In genomic region chr6:128371113-128371512, GRCh38 we compare ENCODE assay signal across 17 cellular contexts.
DNase-seq lines count a peak whose midpoint lies in the region; ATAC-seq and TF ChIP-seq lines count a peak whose summit lies in the region.
"Had no signal": no experiment of that assay in that cellular context is flagged by ENCODE, and none has a peak within 500 bp of the region (broad histone marks: within the 10 kb centered on the region; RNA-seq: fewer than 3 reads in every experiment).

No MANE protein-coding gene starts in this region.

- TF ChIP-seq POLR2A in heart left ventricle (IDR thresholded peaks at IDR 0.05): no peak
- no peak for TF ChIP-seq POLR2A in suprapubic skin (IDR thresholded peaks at IDR 0.05)

- WGBS in heart left ventricle, 4 donors: 90 to 95% (median 92%) methylated on average over 5 of the region's 5 CpGs
- WGBS in suprapubic skin: 89% methylated on average over 5 of the region's 5 CpGs

- no peaks in the 10 kb centered on the region for H3K36me3 ChIP-seq in left ventricle myocardium inferior
- H3K36me3 ChIP-seq in heart left ventricle: no peaks in the 10 kb centered on the region
- H3K36me3 ChIP-seq in osteoblast (ENCODE audit: insufficient read depth, low read length): no peaks in the 10 kb centered on the region
- no peaks in the 10 kb centered on the region for H3K36me3 ChIP-seq in naive thymus-derived CD4-positive, alpha-beta T cell (ENCODE audit: control insufficient read depth in 2 of 3, insufficient read depth in 3 of 3, low read length in 3 of 3)
- no peaks in the 10 kb centered on the region for H3K36me3 ChIP-seq in suprapubic skin
- H3K36me3 ChIP-seq: HAP-1 had no signal

- POLR2A ChIA-PET in naive thymus-derived CD4-positive, alpha-beta T cell (lab: Charles Lee): no interaction called here

- H3K36me3 Mint-ChIP-seq in HFFc6 (ENCODE audit: low read depth): peaks cover 26% of the 10 kb centered on the region
- peaks cover 0 to 13% (median 4%) of the 10 kb centered on the region in 5 donors for H3K36me3 Mint-ChIP-seq in naive thymus-derived CD4-positive, alpha-beta T cell
- H3K36me3 Mint-ChIP-seq: CD4-positive, alpha-beta memory T cell had no signal

- peaks cover 55% of the 10 kb centered on the region for H3K79me2 ChIP-seq in osteoblast (ENCODE audit: insufficient read depth, low read length)

- H3K27ac Mint-ChIP-seq in HFFc6: peak overlapping the region; percentile 45
- no peak overlapping the region for H3K27ac Mint-ChIP-seq in naive thymus-derived CD4-positive, alpha-beta T cell
- H3K27ac Mint-ChIP-seq: CD4-positive, alpha-beta memory T cell had no signal

- H3K27ac ChIP-seq in left ventricle myocardium inferior (replicated peaks) (peak overlapping the region; percentile 20), heart left ventricle (peak overlapping the region in 2 of 12 donors; percentile 23 to 34), osteoblast (ENCODE audit: low read depth, low read length) (peak overlapping the region; percentile 8), suprapubic skin (no peak overlapping the region)
- H3K27ac ChIP-seq in naive thymus-derived CD4-positive, alpha-beta T cell (ENCODE audit: low read depth, low read length): no peak overlapping the region
- H3K27ac ChIP-seq: 22Rv1, A549 had no signal

- no peak for DNase-seq in left ventricle myocardium inferior
- no peak for DNase-seq in heart left ventricle
- no peak for DNase-seq in HFFc6
- no peak for DNase-seq in osteoblast (ENCODE audit: insufficient read length, low spot score, missing footprints)
- no peak for DNase-seq in naive thymus-derived CD4-positive, alpha-beta T cell
- DNase-seq in NAMALWA (ENCODE audit: low spot score): no peak
- DNase-seq in suprapubic skin (ENCODE audit: low spot score in 2 of 2): no peak
- DNase-seq: ACHN; C1 segment of cervical spinal cord; CD4-positive, alpha-beta memory T cell; COR-L47; DMS153; DND-41; GOT3 had no signal

- H3K27me3 ChIP-seq in left ventricle myocardium inferior (ENCODE audit: low read depth) (no peaks in the 10 kb centered on the region), heart left ventricle (no peaks in the 10 kb centered on the region), osteoblast (ENCODE audit: insufficient read depth, low read length) (no peaks in the 10 kb centered on the region), suprapubic skin (no peaks in the 10 kb centered on the region)
- H3K27me3 ChIP-seq in naive thymus-derived CD4-positive, alpha-beta T cell (ENCODE audit: control insufficient read depth in 2 of 2, insufficient read depth in 2 of 2, low read length in 2 of 2): no peaks in the 10 kb centered on the region

- H3K4me3 ChIP-seq in left ventricle myocardium inferior: no peak overlapping the region
- H3K4me3 ChIP-seq in heart left ventricle: no peak overlapping the region
- no peak overlapping the region for H3K4me3 ChIP-seq in osteoblast (ENCODE audit: insufficient read depth, low read length)
- H3K4me3 ChIP-seq in naive thymus-derived CD4-positive, alpha-beta T cell (ENCODE audit: low read length): no peak overlapping the region
- no peak overlapping the region for H3K4me3 ChIP-seq in suprapubic skin
- H3K4me3 ChIP-seq: A549, HAP-1 had no signal

- TF ChIP-seq CTCF in left ventricle myocardium inferior (IDR thresholded peaks at IDR 0.05; ENCODE audit: borderline replicate concordance): no peak
- no peak for TF ChIP-seq CTCF in heart left ventricle (IDR thresholded peaks at IDR 0.05)
- no peak for TF ChIP-seq CTCF in HFFc6 (IDR thresholded peaks at IDR 0.05)
- no peak for TF ChIP-seq CTCF in osteoblast (IDR thresholded peaks at IDR 0.05; ENCODE audit: extremely low read depth, low read depth, low read length)
- no peak for TF ChIP-seq CTCF in suprapubic skin (IDR thresholded peaks at IDR 0.05)

- H3K9me3 ChIP-seq in left ventricle myocardium inferior (replicated peaks) (peaks cover 3% of the 10 kb centered on the region), heart left ventricle (peaks cover 0 to 11% (median 0%) of the 10 kb centered on the region in 12 donors), osteoblast (ENCODE audit: low read depth, low read length) (no peaks in the 10 kb centered on the region), suprapubic skin (no peaks in the 10 kb centered on the region)
- peaks cover 0 to 6% (median 0%) of the 10 kb centered on the region in 3 experiments for H3K9me3 ChIP-seq in naive thymus-derived CD4-positive, alpha-beta T cell (ENCODE audit: control insufficient read depth in 2 of 3, low read length in 3 of 3)
- H3K9me3 ChIP-seq: HAP-1 had no signal

- no peak for ATAC-seq in heart left ventricle
- no peak for ATAC-seq in naive thymus-derived CD4-positive, alpha-beta T cell
- ATAC-seq: A549 had no signal

- intact Hi-C loops in left ventricle myocardium inferior (cut with micrococcal nuclease): no loop called here
- intact Hi-C loops in heart left ventricle (cut with DNase I): no loop called here
- intact Hi-C loops in naive thymus-derived CD4-positive, alpha-beta T cell (cut with micrococcal nuclease): no loop called here

- H3K4me1 ChIP-seq in left ventricle myocardium inferior: peaks cover 56% of the 10 kb centered on the region
- H3K4me1 ChIP-seq in heart left ventricle: peaks cover 0 to 47% (median 14%) of the 10 kb centered on the region in 12 donors
- H3K4me1 ChIP-seq in osteoblast (ENCODE audit: insufficient read depth, low read length): no peaks in the 10 kb centered on the region
- H3K4me1 ChIP-seq in naive thymus-derived CD4-positive, alpha-beta T cell (ENCODE audit: control insufficient read depth in 2 of 2, insufficient read depth in 2 of 2, low read length in 2 of 2): no peaks in the 10 kb centered on the region
- H3K4me1 ChIP-seq in suprapubic skin: no peaks in the 10 kb centered on the region
- H3K4me1 ChIP-seq: HAP-1 had no signal

- CTCF ChIA-PET in naive thymus-derived CD4-positive, alpha-beta T cell (lab: Charles Lee): no interaction called here

- TF ChIP-seq EP300 in suprapubic skin (IDR thresholded peaks at IDR 0.05): no peak

- H3K4me2 ChIP-seq in osteoblast (ENCODE audit: insufficient read depth, low read length): no peak overlapping the region
- H3K4me2 ChIP-seq: A549 had no signal

- peaks cover 12% of the 10 kb centered on the region for H4K20me1 ChIP-seq in osteoblast (ENCODE audit: insufficient read depth, low read length)

- H3K27me3 Mint-ChIP-seq in HFFc6 (ENCODE audit: insufficient read depth): no peaks in the 10 kb centered on the region
- H3K27me3 Mint-ChIP-seq in naive thymus-derived CD4-positive, alpha-beta T cell: no peaks in the 10 kb centered on the region
- H3K27me3 Mint-ChIP-seq: CD4-positive, alpha-beta memory T cell had no signal

- H2AFZ ChIP-seq in osteoblast (ENCODE audit: low read length): no peak overlapping the region

- no peak overlapping the region for H3K4me3 Mint-ChIP-seq in HFFc6
- no peak overlapping the region for H3K4me3 Mint-ChIP-seq in naive thymus-derived CD4-positive, alpha-beta T cell
- H3K4me3 Mint-ChIP-seq: CD4-positive, alpha-beta memory T cell had no signal

- H3K9me3 Mint-ChIP-seq in HFFc6: peaks cover 12% of the 10 kb centered on the region
- H3K9me3 Mint-ChIP-seq in naive thymus-derived CD4-positive, alpha-beta T cell: peaks cover 2 to 14% (median 9%) of the 10 kb centered on the region in 11 donors

- peaks cover 51% of the 10 kb centered on the region for H3K4me1 Mint-ChIP-seq in HFFc6 (ENCODE audit: low read depth)
- H3K4me1 Mint-ChIP-seq in naive thymus-derived CD4-positive, alpha-beta T cell: peaks cover 0 to 9% (median 0%) of the 10 kb centered on the region in 7 donors

Comparison
In these comparisons a context has a peak if more than half of its experiments do, and no peak if none do; other contexts are left out.
1. H3K27ac ChIP-seq: peak in left ventricle myocardium inferior (single experiment) and osteoblast (single experiment); none in naive thymus-derived CD4-positive, alpha-beta T cell (single experiment) and suprapubic skin (single experiment).